Comparison of ENCODE assay signal across 19 cellular contexts in genomic region chr11:57729479-57729878, GRCh38. TPM values are rescaled to one million over a fixed set of nuclear protein-coding genes. Genes with fewer than 3 reads are reported as not detected.
DNase-seq lines count a peak whose midpoint lies in the region; ATAC-seq, FAIRE-seq and TF ChIP-seq lines count a peak whose summit lies in the region.
"Had no signal": no experiment of that assay in that cellular context is flagged by ENCODE, and none has a peak within 500 bp of the region (broad histone marks: within the 10 kb centered on the region; RNA-seq: fewer than 3 reads in every experiment).

No MANE protein-coding gene starts in this region.

- intact Hi-C loops in K562 (cut with micrococcal nuclease) = no loop called here

- BruUV-seq in K562 (replicated peaks; lab: Mats Ljungman, UMichigan) = no TSS peak

- WGBS in K562 (ENCODE audit: insufficient coverage, low coverage, missing lambda C conversion rate) = 95% methylated on average over 7 of the region's 7 CpGs

- peak; percentile 51 to 73 for DNase-seq in NCI-H526 (lab: John Stamatoyannopoulos, UW)
- DNase-seq in K562 (ENCODE audit: extremely low read depth in 1 of 4, low spot score in 3 of 4) = no peak
- no peak for DNase-seq in effector CD4-positive, alpha-beta T cell
- no peak for DNase-seq in NCI-H510A (lab: John Stamatoyannopoulos, UW)
- DNase-seq: CD8-positive, alpha-beta T cell; DMS79 treated with DMSO at 0.1 percent for 48 hours; GDM1; HCEC 1CT; NCI-H1436 treated with DMSO at 0.1 percent for 48 hours; NCI-H774; Peyer's patch; Right ventricle myocardium superior; SK-N-SH had no signal

- no peak overlapping the region for H3K4me2 ChIP-seq in K562 (ENCODE audit: insufficient read depth, low read length)
- H3K4me2 ChIP-seq: SK-N-SH had no signal

- H3K36me3 ChIP-seq in K562 (ENCODE audit: control insufficient read depth, insufficient read depth, low read length) = peaks cover 60% of the 10 kb centered on the region
- H3K36me3 ChIP-seq: Peyer's patch had no signal

- H2AFZ ChIP-seq in K562 (ENCODE audit: low read depth, low read length) = no peak overlapping the region

- no peaks in the 10 kb centered on the region for H4K20me1 ChIP-seq in K562 (replicated peaks; ENCODE audit: control insufficient read depth, insufficient read depth, low read length)

- ATAC-seq in HG02870 (IDR thresholded peaks at IDR 0.05; ENCODE audit: unreplicated experiment) (peak; percentile 66), K562 (no peak), GM19023 (IDR thresholded peaks at IDR 0.05; ENCODE audit: unreplicated experiment) (no peak), HG03196 (IDR thresholded peaks at IDR 0.05; ENCODE audit: unreplicated experiment) (no peak)
- ATAC-seq: CD8-positive, alpha-beta T cell had no signal

- CTCF ChIA-PET in K562 (lab: Yijun Ruan, JAX; ENCODE audit: low intra/inter-chr PET ratio) = no interaction called here

- no peaks in the 10 kb centered on the region for H3K27me3 ChIP-seq in K562 (ENCODE audit: control insufficient read depth in 2 of 2, insufficient read depth in 2 of 2, low read length in 2 of 2)
- H3K27me3 ChIP-seq: Peyer's patch had no signal

- TF ChIP-seq RAD21 in K562 (CRISPR knock-in tag; conservative IDR thresholded peaks at IDR 0.05 in 1 of 2, IDR thresholded peaks at IDR 0.05 in 1 of 2) = no peak

- no peak for TF ChIP-seq POLR2A in K562 (conservative IDR thresholded peaks at IDR 0.05)

- no peaks in the 10 kb centered on the region for H3K9me3 ChIP-seq in K562 (replicated peaks; ENCODE audit: control insufficient read depth, insufficient read depth, low read depth, low read length)
- H3K9me3 ChIP-seq: Peyer's patch, SK-N-SH had no signal

- H3K79me2 ChIP-seq in K562 (ENCODE audit: control insufficient read depth, insufficient read depth, low read length) = peaks cover 93% of the 10 kb centered on the region

- H3K4me3 ChIP-seq in K562 = no peak overlapping the region
- H3K4me3 ChIP-seq: Peyer's patch had no signal

- H3K4me1 ChIP-seq in K562 (replicated peaks in 1 of 2; ENCODE audit: control insufficient read depth in 2 of 2, insufficient read depth in 2 of 2, low read length in 2 of 2) = peaks cover 3 to 4% of the 10 kb centered on the region in 2 experiments; a peak in 4 of 5 replicates

- no peak for TF ChIP-seq CTCF in K562 (IDR thresholded peaks at IDR 0.05 in 2 of 3, conservative IDR thresholded peaks at IDR 0.05 in 1 of 3; ENCODE audit: insufficient read depth in 2 of 3, low read depth in 1 of 3, low read length in 3 of 3)

- H3K9ac ChIP-seq in K562 (ENCODE audit: insufficient read depth in 1 of 2, low read depth in 2 of 2, low read length in 2 of 2) = no peak overlapping the region
- H3K9ac ChIP-seq: SK-N-SH had no signal

- peak overlapping the region; percentile 8; the same call in 1 of the 3 replicates for H3K27ac ChIP-seq in K562 (ENCODE audit: extremely low read depth, low read depth, low read length)
- H3K27ac ChIP-seq: Peyer's patch had no signal

- TF ChIP-seq EP300 in K562 (IDR thresholded peaks at IDR 0.05; ENCODE audit: low read length) = no peak

- POLR2A ChIA-PET in K562 (lab: Yijun Ruan, JAX) = interaction anchor here (0.5 to 0.6 kb wide), 2 partner anchors 9 to 15 kb away, joined by 3 read pairs; no protein-coding TSS in a partner anchor

- FAIRE-seq in K562 (lab: Jason Lieb, UNC) = no peak
- FAIRE-seq: D721Med had no signal

- in situ Hi-C loops in K562 (cut with MboI) = no loop called here

- no peaks in the 10 kb centered on the region for H3K9me1 ChIP-seq in K562 (ENCODE audit: control insufficient read depth, insufficient read depth, low read length)

RNA-seq across cellular contexts. Expression of gene SELENOH, which starts 11.8 kb away (rescaled TPM):
- total RNA-seq in K562 (2011; cell fraction: chromatin; rRNA removed; ENCODE audit: low replicate concordance) = 83.6 and 114 TPM in 2 replicates
- 79.0 and 105 TPM in 2 replicates for total RNA-seq in K562 (2011; cell fraction: nucleolus; rRNA removed)
- total RNA-seq in K562 (2011; cell fraction: nucleoplasm; rRNA removed) = 100 and 130 TPM in 2 replicates
- total RNA-seq in K562 (2014; rRNA removed) (254 and 261 TPM in 2 replicates), K562 (2014; rRNA removed; fragmentation: Illumina TruSeq; extraction: Trizol) (47.8 and 49.2 TPM in 2 replicates), K562 (2015; rRNA removed; fragmentation: Illumina TruSeq; extraction: Trizol) (118 and 136 TPM in 2 replicates), K562 (2021) (194 and 216 TPM in 2 replicates)
- polyA plus RNA-seq in K562 (2011; rRNA removed) (116 and 120 TPM in 2 replicates), K562 (2014; fragmentation: Illumina TruSeq; extraction: Trizol) (33.9 and 70.6 TPM in 2 replicates), K562 (2014; fragmentation: Nextera tagmentation; extraction: Ambion mirVana) (10 to 100 TPM; 16.6 to 39.5 TPM), K562 (2014; rRNA removed) (278 and 299 TPM in 2 replicates)
- polyA plus RNA-seq in K562 (2011; cell fraction: cytosol; rRNA removed) = 130 and 220 TPM in 2 replicates
- polyA plus RNA-seq in K562 (2011; cell fraction: nucleus; rRNA removed) = 80.1 and 86.3 TPM in 2 replicates
- 164 and 181 TPM in 2 replicates for polyA plus RNA-seq in K562 (2012)
- polyA minus RNA-seq in K562 (2011; rRNA and poly(A)+ RNA removed) = 18.6 and 22.8 TPM in 2 replicates
- polyA minus RNA-seq in K562 (2011; cell fraction: cytosol; rRNA and poly(A)+ RNA removed) = 22.3 and 25.8 TPM in 2 replicates
- 33.8 and 45.2 TPM in 2 replicates for polyA minus RNA-seq in K562 (2011; cell fraction: nucleus; rRNA and poly(A)+ RNA removed)

RNA-seq across cellular contexts. Expression of gene TMX2, which starts 17.1 kb away (rescaled TPM):
- total RNA-seq in K562 (2011; cell fraction: chromatin; rRNA removed; ENCODE audit: low replicate concordance) = 254 and 323 TPM in 2 replicates
- 286 and 299 TPM in 2 replicates for total RNA-seq in K562 (2011; cell fraction: nucleolus; rRNA removed)
- total RNA-seq in K562 (2011; cell fraction: nucleoplasm; rRNA removed) = 359 and 435 TPM in 2 replicates
- 184 and 195 TPM in 2 replicates for total RNA-seq in K562 (2014; rRNA removed)
- 232 and 235 TPM in 2 replicates for total RNA-seq in K562 (2014; rRNA removed; fragmentation: Illumina TruSeq; extraction: Trizol)
- total RNA-seq in K562 (2015; rRNA removed; fragmentation: Illumina TruSeq; extraction: Trizol) = 215 and 227 TPM in 2 replicates
- total RNA-seq in K562 (2021) = 175 and 176 TPM in 2 replicates
- polyA plus RNA-seq in K562 (2011; rRNA removed) = 169 and 192 TPM in 2 replicates
- 147 and 153 TPM in 2 replicates for polyA plus RNA-seq in K562 (2011; cell fraction: cytosol; rRNA removed)
- 239 and 329 TPM in 2 replicates for polyA plus RNA-seq in K562 (2011; cell fraction: nucleus; rRNA removed)
- 152 and 169 TPM in 2 replicates for polyA plus RNA-seq in K562 (2012)
- polyA plus RNA-seq in K562 (2014; fragmentation: Illumina TruSeq; extraction: Trizol) = 243 and 281 TPM in 2 replicates
- 100 to 1,000 TPM; 381 to 433 TPM for polyA plus RNA-seq in K562 (2014; fragmentation: Nextera tagmentation; extraction: Ambion mirVana)
- 218 and 224 TPM in 2 replicates for polyA plus RNA-seq in K562 (2014; rRNA removed)
- polyA minus RNA-seq in K562 (2011; rRNA and poly(A)+ RNA removed) = 211 and 260 TPM in 2 replicates
- 74.3 and 111 TPM in 2 replicates for polyA minus RNA-seq in K562 (2011; cell fraction: cytosol; rRNA and poly(A)+ RNA removed)
- polyA minus RNA-seq in K562 (2011; cell fraction: nucleus; rRNA and poly(A)+ RNA removed) = 62.1 and 97.1 TPM in 2 replicates

RNA-seq across cellular contexts. Expression of gene MED19, which starts 17.5 kb away (rescaled TPM):
- 14.1 and 17.9 TPM in 2 replicates for total RNA-seq in K562 (2011; cell fraction: chromatin; rRNA removed; ENCODE audit: low replicate concordance)
- total RNA-seq in K562 (2011; cell fraction: nucleolus; rRNA removed) = 13.6 and 15.0 TPM in 2 replicates
- 11.6 and 12.5 TPM in 2 replicates for total RNA-seq in K562 (2011; cell fraction: nucleoplasm; rRNA removed)
- total RNA-seq in K562 (2014; rRNA removed) (19.3 and 23.5 TPM in 2 replicates), K562 (2014; rRNA removed; fragmentation: Illumina TruSeq; extraction: Trizol) (13.9 and 14.9 TPM in 2 replicates), K562 (2015; rRNA removed; fragmentation: Illumina TruSeq; extraction: Trizol) (15.0 and 17.2 TPM in 2 replicates), K562 (2021) (13.7 and 14.0 TPM in 2 replicates)
- polyA plus RNA-seq in K562 (2011; rRNA removed) (16.4 and 19.2 TPM in 2 replicates), K562 (2014; fragmentation: Illumina TruSeq; extraction: Trizol) (17.7 and 19.8 TPM in 2 replicates), K562 (2014; fragmentation: Nextera tagmentation; extraction: Ambion mirVana) (1 to 10 TPM; 7.3 to 7.9 TPM), K562 (2014; rRNA removed) (15.9 and 22.1 TPM in 2 replicates)
- 22.5 and 55.4 TPM in 2 replicates for polyA plus RNA-seq in K562 (2011; cell fraction: cytosol; rRNA removed)
- 15.2 and 18.3 TPM in 2 replicates for polyA plus RNA-seq in K562 (2011; cell fraction: nucleus; rRNA removed)
- polyA plus RNA-seq in K562 (2012) = 15.4 and 19.6 TPM in 2 replicates
- 7.4 and 10.3 TPM in 2 replicates for polyA minus RNA-seq in K562 (2011; rRNA and poly(A)+ RNA removed)
- polyA minus RNA-seq in K562 (2011; cell fraction: cytosol; rRNA and poly(A)+ RNA removed) = 4.0 and 5.4 TPM in 2 replicates
- polyA minus RNA-seq in K562 (2011; cell fraction: nucleus; rRNA and poly(A)+ RNA removed) = 4.7 and 5.3 TPM in 2 replicates

RNA-seq across cellular contexts. Expression of gene BTBD18, which starts 22.1 kb away (rescaled TPM):
- total RNA-seq in K562 (2011; cell fraction: chromatin; rRNA removed; ENCODE audit: low replicate concordance) = not detected in 2 replicates
- not detected in 2 replicates for total RNA-seq in K562 (2011; cell fraction: nucleolus; rRNA removed)
- total RNA-seq in K562 (2011; cell fraction: nucleoplasm; rRNA removed) = not detected in 2 replicates
- total RNA-seq in K562 (2014; rRNA removed) (not detected in 2 replicates), K562 (2014; rRNA removed; fragmentation: Illumina TruSeq; extraction: Trizol) (not detected in 2 replicates), K562 (2015; rRNA removed; fragmentation: Illumina TruSeq; extraction: Trizol) (not detected in 2 replicates), K562 (2021) (not detected in 2 replicates)
- polyA plus RNA-seq in K562 (2011; rRNA removed) (not detected in 2 replicates), K562 (2014; fragmentation: Illumina TruSeq; extraction: Trizol) (not detected in 2 replicates), K562 (2014; fragmentation: Nextera tagmentation; extraction: Ambion mirVana) (under 1 TPM in 1 of 2 experiments, not detected in 1; 0.06 TPM), K562 (2014; rRNA removed) (not detected in 2 replicates)
- polyA plus RNA-seq in K562 (2011; cell fraction: cytosol; rRNA removed) = not detected in 2 replicates
- polyA plus RNA-seq in K562 (2011; cell fraction: nucleus; rRNA removed) = not detected in 2 replicates
- polyA plus RNA-seq in K562 (2012) = 0.10 and 0.18 TPM in 2 replicates
- not detected in 2 replicates for polyA minus RNA-seq in K562 (2011; rRNA and poly(A)+ RNA removed)
- polyA minus RNA-seq in K562 (2011; cell fraction: cytosol; rRNA and poly(A)+ RNA removed) = not detected in 2 replicates
- polyA minus RNA-seq in K562 (2011; cell fraction: nucleus; rRNA and poly(A)+ RNA removed) = not detected in 2 replicates
- total RNA-seq: CD8-positive, alpha-beta T cell; LHCN-M2; Peyer's patch; Right ventricle myocardium superior had no signal
- polyA plus RNA-seq: BJ, SK-N-SH had no signal

RNA-seq across cellular contexts. Expression of gene CTNND1, which starts 32.1 kb away (rescaled TPM):
- 231 and 262 TPM in 2 replicates for total RNA-seq in K562 (2011; cell fraction: chromatin; rRNA removed; ENCODE audit: low replicate concordance)
- 84.4 and 84.7 TPM in 2 replicates for total RNA-seq in K562 (2011; cell fraction: nucleolus; rRNA removed)
- total RNA-seq in K562 (2011; cell fraction: nucleoplasm; rRNA removed) = 126 and 154 TPM in 2 replicates
- total RNA-seq in K562 (2014; rRNA removed) = 38.2 and 48.9 TPM in 2 replicates
- total RNA-seq in K562 (2014; rRNA removed; fragmentation: Illumina TruSeq; extraction: Trizol) = 37.4 and 41.7 TPM in 2 replicates
- total RNA-seq in K562 (2015; rRNA removed; fragmentation: Illumina TruSeq; extraction: Trizol) = 41.5 and 43.3 TPM in 2 replicates
- total RNA-seq in K562 (2021) = 55.0 and 59.4 TPM in 2 replicates
- 74.0 and 84.2 TPM in 2 replicates for polyA plus RNA-seq in K562 (2011; rRNA removed)
- polyA plus RNA-seq in K562 (2011; cell fraction: cytosol; rRNA removed) = 57.8 and 67.2 TPM in 2 replicates
- polyA plus RNA-seq in K562 (2011; cell fraction: nucleus; rRNA removed) = 68.6 and 69.0 TPM in 2 replicates
- 35.7 and 45.2 TPM in 2 replicates for polyA plus RNA-seq in K562 (2012)
- 47.2 and 54.9 TPM in 2 replicates for polyA plus RNA-seq in K562 (2014; fragmentation: Illumina TruSeq; extraction: Trizol)
- 10 to 100 TPM; 11.1 to 23.8 TPM for polyA plus RNA-seq in K562 (2014; fragmentation: Nextera tagmentation; extraction: Ambion mirVana)
- polyA plus RNA-seq in K562 (2014; rRNA removed) = 33.6 and 36.8 TPM in 2 replicates
- 136 and 146 TPM in 2 replicates for polyA minus RNA-seq in K562 (2011; rRNA and poly(A)+ RNA removed)
- 61.1 and 105 TPM in 2 replicates for polyA minus RNA-seq in K562 (2011; cell fraction: cytosol; rRNA and poly(A)+ RNA removed)
- 34.9 and 59.4 TPM in 2 replicates for polyA minus RNA-seq in K562 (2011; cell fraction: nucleus; rRNA and poly(A)+ RNA removed)

Comparison
In these comparisons a context has a peak if more than half of its experiments do, and no peak if none do; other contexts are left out.
1. DNase-seq: peak in NCI-H526 (2 of 2); none in K562 (0 of 4), effector CD4-positive, alpha-beta T cell (single experiment) and NCI-H510A (single experiment).